1 cellular context compared by ENCODE assay signal in genomic region chr20:17964073-17964472, GRCh38.
A peak's percentile ranks its signal among the peaks of the same experiment; 100 is the strongest.
TF ChIP-seq lines count a peak whose summit lies in the region.

No MANE protein-coding gene starts in this region.

TF ChIP-seq in HepG2, 621 proteins besides CTCF, POLR2A, EP300 and RAD21 (continued from another document):
- TF ChIP-seq ARID3A (IDR thresholded peaks at IDR 0.05; ENCODE audit: low read depth, low read length) = no peak
- TF ChIP-seq TMF1 (CRISPR knock-in tag; IDR thresholded peaks at IDR 0.05; ENCODE audit: low read depth) = no peak
- TF ChIP-seq NONO (IDR thresholded peaks at IDR 0.05) = no peak
- TF ChIP-seq NONO (CRISPR knock-in tag; conservative IDR thresholded peaks at IDR 0.05) = no peak
- no peak for TF ChIP-seq ZNF274 (CRISPR knock-in tag; IDR thresholded peaks at IDR 0.05)
- TF ChIP-seq, protein P1, sequence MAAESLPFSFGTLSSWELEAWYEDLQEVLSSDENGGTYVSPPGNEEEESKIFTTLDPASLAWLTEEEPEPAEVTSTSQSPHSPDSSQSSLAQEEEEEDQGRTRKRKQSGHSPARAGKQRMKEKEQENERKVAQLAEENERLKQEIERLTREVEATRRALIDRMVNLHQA (CRISPR knock-in tag; IDR thresholded peaks at IDR 0.05) = no peak
- TF ChIP-seq MAF1 (CRISPR knock-in tag; IDR thresholded peaks at IDR 0.05; ENCODE audit: borderline replicate concordance) = no peak
- TF ChIP-seq, protein P2, sequence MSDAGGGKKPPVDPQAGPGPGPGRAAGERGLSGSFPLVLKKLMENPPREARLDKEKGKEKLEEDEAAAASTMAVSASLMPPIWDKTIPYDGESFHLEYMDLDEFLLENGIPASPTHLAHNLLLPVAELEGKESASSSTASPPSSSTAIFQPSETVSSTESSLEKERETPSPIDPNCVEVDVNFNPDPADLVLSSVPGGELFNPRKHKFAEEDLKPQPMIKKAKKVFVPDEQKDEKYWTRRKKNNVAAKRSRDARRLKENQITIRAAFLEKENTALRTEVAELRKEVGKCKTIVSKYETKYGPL (CRISPR knock-in tag; IDR thresholded peaks at IDR 0.05) = no peak
- TF ChIP-seq RBM22 (optimal IDR thresholded peaks at IDR 0.05; ENCODE audit: low read length) = peak; percentile 74
- TF ChIP-seq HNF1B (CRISPR knock-in tag; IDR thresholded peaks at IDR 0.05) = no peak
- TF ChIP-seq SATB2 (CRISPR knock-in tag; IDR thresholded peaks at IDR 0.05) = 0 out of 2 replicates have a peak, but pooled peaks have one; percentile 17
- peak; percentile 67; the same call in 1 of the 2 replicates for TF ChIP-seq POLR2AphosphoS2 (IDR thresholded peaks at IDR 0.05; ENCODE audit: low read depth, low read length)
- TF ChIP-seq, protein P3, sequence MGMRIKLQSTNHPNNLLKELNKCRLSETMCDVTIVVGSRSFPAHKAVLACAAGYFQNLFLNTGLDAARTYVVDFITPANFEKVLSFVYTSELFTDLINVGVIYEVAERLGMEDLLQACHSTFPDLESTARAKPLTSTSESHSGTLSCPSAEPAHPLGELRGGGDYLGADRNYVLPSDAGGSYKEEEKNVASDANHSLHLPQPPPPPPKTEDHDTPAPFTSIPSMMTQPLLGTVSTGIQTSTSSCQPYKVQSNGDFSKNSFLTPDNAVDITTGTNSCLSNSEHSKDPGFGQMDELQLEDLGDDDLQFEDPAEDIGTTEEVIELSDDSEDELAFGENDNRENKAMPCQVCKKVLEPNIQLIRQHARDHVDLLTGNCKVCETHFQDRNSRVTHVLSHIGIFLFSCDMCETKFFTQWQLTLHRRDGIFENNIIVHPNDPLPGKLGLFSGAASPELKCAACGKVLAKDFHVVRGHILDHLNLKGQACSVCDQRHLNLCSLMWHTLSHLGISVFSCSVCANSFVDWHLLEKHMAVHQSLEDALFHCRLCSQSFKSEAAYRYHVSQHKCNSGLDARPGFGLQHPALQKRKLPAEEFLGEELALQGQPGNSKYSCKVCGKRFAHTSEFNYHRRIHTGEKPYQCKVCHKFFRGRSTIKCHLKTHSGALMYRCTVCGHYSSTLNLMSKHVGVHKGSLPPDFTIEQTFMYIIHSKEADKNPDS (CRISPR knock-in tag; IDR thresholded peaks at IDR 0.05) = no peak
- TF ChIP-seq ZKSCAN1 (IDR thresholded peaks at IDR 0.05; ENCODE audit: low read length) = 0 out of 2 replicates have a peak, but pooled peaks have one; percentile 8
- no peak for TF ChIP-seq TRIM24 (CRISPR knock-in tag; IDR thresholded peaks at IDR 0.05)
- TF ChIP-seq ZNF567 (CRISPR knock-in tag; IDR thresholded peaks at IDR 0.05; ENCODE audit: borderline replicate concordance) = no peak
